Comparison of ENCODE assay signal across 2 cellular contexts in the genomic region with DNA sequence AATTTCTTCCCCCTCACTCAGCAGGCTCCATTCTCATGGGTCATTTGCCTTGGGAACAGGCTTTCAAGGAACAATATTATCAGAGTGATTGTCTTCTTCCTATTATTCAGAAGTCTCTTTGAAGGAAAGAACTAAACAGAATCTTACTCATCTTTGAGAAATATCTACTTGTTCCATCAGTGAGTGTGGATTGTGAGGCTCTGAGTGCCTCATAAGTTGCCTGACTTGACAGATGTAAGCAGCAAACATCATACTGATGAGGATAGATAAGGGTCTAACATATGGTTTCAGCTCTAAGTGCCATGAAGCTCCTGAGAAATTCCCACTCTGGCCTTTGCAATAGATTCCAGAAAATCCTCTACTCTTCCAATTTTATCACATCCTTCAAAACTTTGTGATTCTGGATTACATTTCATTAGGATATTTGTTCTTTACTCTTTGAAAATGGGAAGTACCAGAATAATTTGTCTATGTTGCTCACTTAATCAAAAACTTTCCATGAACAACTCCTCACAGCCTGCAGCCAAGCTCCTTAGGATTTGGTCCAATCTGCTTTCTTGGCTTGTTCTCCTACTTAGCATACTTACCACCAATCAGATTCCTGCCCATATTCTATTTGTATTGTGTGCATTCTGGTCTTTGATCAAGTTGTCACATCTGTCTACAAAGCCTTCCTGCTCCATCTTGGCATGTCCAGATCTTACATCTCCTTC.
TF ChIP-seq lines count a peak whose summit lies in the region.

No MANE protein-coding gene starts in this region.

TF ChIP-seq in SK-N-SH, 30 proteins besides CTCF, POLR2A, EP300 and RAD21 (continued from another document):
- TF ChIP-seq FOSL2 (IDR thresholded peaks at IDR 0.05; ENCODE audit: borderline replicate concordance, low read depth) (no peak), NFIC (IDR thresholded peaks at IDR 0.05; ENCODE audit: borderline replicate concordance) (peak; percentile 31; the same call in 1 of the 2 replicates), ELF1 (IDR thresholded peaks at IDR 0.05) (no peak), RXRA (IDR thresholded peaks at IDR 0.05; ENCODE audit: borderline replicate concordance, low read depth) (0 out of 2 replicates have a peak, but pooled peaks have one; percentile 26), YY1 (IDR thresholded peaks at IDR 0.05; ENCODE audit: low read depth) (no peak), TCF12 (IDR thresholded peaks at IDR 0.05) (peak; percentile 86), JUND (IDR thresholded peaks at IDR 0.05) (peak; percentile 57)
- TF ChIP-seq, protein P1, sequence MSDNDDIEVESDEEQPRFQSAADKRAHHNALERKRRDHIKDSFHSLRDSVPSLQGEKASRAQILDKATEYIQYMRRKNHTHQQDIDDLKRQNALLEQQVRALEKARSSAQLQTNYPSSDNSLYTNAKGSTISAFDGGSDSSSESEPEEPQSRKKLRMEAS (IDR thresholded peaks at IDR 0.05; ENCODE audit: low read depth): no peak
- TF ChIP-seq, protein P2, sequence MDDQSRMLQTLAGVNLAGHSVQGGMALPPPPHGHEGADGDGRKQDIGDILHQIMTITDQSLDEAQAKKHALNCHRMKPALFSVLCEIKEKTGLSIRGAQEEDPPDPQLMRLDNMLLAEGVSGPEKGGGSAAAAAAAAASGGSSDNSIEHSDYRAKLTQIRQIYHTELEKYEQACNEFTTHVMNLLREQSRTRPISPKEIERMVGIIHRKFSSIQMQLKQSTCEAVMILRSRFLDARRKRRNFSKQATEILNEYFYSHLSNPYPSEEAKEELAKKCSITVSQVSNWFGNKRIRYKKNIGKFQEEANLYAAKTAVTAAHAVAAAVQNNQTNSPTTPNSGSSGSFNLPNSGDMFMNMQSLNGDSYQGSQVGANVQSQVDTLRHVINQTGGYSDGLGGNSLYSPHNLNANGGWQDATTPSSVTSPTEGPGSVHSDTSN (IDR thresholded peaks at IDR 0.05): peak; percentile 88

TF ChIP-seq in SK-N-SH treated with all-trans-retinoic acid at 6 μM for 48 hours, 23 proteins besides CTCF, POLR2A, EP300 and RAD21 (continued from another document):
- TF ChIP-seq, protein P3, sequence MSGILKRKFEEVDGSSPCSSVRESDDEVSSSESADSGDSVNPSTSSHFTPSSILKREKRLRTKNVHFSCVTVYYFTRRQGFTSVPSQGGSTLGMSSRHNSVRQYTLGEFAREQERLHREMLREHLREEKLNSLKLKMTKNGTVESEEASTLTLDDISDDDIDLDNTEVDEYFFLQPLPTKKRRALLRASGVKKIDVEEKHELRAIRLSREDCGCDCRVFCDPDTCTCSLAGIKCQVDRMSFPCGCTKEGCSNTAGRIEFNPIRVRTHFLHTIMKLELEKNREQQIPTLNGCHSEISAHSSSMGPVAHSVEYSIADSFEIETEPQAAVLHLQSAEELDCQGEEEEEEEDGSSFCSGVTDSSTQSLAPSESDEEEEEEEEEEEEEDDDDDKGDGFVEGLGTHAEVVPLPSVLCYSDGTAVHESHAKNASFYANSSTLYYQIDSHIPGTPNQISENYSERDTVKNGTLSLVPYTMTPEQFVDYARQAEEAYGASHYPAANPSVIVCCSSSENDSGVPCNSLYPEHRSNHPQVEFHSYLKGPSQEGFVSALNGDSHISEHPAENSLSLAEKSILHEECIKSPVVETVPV (CRISPR knock-in tag; IDR thresholded peaks at IDR 0.05): no peak
- TF ChIP-seq, protein P4, sequence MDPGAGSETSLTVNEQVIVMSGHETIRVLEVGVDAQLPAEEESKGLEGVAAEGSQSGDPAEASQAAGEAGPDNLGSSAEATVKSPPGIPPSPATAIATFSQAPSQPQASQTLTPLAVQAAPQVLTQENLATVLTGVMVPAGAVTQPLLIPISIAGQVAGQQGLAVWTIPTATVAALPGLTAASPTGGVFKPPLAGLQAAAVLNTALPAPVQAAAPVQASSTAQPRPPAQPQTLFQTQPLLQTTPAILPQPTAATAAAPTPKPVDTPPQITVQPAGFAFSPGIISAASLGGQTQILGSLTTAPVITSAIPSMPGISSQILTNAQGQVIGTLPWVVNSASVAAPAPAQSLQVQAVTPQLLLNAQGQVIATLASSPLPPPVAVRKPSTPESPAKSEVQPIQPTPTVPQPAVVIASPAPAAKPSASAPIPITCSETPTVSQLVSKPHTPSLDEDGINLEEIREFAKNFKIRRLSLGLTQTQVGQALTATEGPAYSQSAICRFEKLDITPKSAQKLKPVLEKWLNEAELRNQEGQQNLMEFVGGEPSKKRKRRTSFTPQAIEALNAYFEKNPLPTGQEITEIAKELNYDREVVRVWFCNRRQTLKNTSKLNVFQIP (CRISPR knock-in tag; IDR thresholded peaks at IDR 0.05; ENCODE audit: borderline replicate concordance, low read depth): no peak
- TF ChIP-seq TOX (CRISPR knock-in tag; IDR thresholded peaks at IDR 0.05; ENCODE audit: borderline replicate concordance) (no peak), ZC3H10 (CRISPR knock-in tag; IDR thresholded peaks at IDR 0.05) (no peak), BACH2 (CRISPR knock-in tag; IDR thresholded peaks at IDR 0.05; ENCODE audit: borderline replicate concordance) (no peak), ZFP3 (CRISPR knock-in tag; IDR thresholded peaks at IDR 0.05) (no peak), ARNTL (CRISPR knock-in tag; IDR thresholded peaks at IDR 0.05; ENCODE audit: borderline replicate concordance, low read depth) (no peak), TCF4 (CRISPR knock-in tag; IDR thresholded peaks at IDR 0.05; ENCODE audit: borderline replicate concordance) (no peak), GLIS3 (CRISPR knock-in tag; IDR thresholded peaks at IDR 0.05) (no peak), CSDC2 (CRISPR knock-in tag; IDR thresholded peaks at IDR 0.05) (no peak), ZFP30 (CRISPR knock-in tag; IDR thresholded peaks at IDR 0.05) (no peak), RARB (CRISPR knock-in tag; IDR thresholded peaks at IDR 0.05) (no peak)
- TF ChIP-seq, protein P5, sequence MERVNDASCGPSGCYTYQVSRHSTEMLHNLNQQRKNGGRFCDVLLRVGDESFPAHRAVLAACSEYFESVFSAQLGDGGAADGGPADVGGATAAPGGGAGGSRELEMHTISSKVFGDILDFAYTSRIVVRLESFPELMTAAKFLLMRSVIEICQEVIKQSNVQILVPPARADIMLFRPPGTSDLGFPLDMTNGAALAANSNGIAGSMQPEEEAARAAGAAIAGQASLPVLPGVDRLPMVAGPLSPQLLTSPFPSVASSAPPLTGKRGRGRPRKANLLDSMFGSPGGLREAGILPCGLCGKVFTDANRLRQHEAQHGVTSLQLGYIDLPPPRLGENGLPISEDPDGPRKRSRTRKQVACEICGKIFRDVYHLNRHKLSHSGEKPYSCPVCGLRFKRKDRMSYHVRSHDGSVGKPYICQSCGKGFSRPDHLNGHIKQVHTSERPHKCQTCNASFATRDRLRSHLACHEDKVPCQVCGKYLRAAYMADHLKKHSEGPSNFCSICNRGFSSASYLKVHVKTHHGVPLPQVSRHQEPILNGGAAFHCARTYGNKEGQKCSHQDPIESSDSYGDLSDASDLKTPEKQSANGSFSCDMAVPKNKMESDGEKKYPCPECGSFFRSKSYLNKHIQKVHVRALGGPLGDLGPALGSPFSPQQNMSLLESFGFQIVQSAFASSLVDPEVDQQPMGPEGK (CRISPR knock-in tag; IDR thresholded peaks at IDR 0.05; ENCODE audit: borderline replicate concordance): no peak
